ENCODE assay signal across 1 cellular context in the genomic region with DNA sequence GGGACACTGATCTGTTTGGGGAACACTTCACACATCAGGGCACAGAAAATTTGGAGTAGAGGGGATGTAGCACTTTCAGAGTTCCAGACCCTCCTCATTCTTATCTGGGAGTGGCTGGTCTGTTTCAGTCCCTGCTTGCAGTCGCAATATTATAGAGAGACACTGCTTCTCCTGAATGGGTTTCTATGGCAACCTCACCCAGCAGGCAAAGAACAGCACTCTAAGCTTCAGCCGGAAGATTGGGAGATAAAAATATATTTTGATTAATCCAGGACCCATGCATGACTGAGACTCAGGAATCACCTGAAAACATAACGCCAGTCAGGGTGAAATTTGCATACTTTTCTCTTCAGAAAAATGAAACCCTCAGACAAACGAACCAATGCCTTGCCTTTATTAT.
TF ChIP-seq lines count a peak whose summit lies in the region.

No MANE protein-coding gene starts in this region.

TF ChIP-seq in GM23338, 12 proteins besides CTCF, POLR2A, EP300 and RAD21 (continued from another document):
- TF ChIP-seq, protein P1, sequence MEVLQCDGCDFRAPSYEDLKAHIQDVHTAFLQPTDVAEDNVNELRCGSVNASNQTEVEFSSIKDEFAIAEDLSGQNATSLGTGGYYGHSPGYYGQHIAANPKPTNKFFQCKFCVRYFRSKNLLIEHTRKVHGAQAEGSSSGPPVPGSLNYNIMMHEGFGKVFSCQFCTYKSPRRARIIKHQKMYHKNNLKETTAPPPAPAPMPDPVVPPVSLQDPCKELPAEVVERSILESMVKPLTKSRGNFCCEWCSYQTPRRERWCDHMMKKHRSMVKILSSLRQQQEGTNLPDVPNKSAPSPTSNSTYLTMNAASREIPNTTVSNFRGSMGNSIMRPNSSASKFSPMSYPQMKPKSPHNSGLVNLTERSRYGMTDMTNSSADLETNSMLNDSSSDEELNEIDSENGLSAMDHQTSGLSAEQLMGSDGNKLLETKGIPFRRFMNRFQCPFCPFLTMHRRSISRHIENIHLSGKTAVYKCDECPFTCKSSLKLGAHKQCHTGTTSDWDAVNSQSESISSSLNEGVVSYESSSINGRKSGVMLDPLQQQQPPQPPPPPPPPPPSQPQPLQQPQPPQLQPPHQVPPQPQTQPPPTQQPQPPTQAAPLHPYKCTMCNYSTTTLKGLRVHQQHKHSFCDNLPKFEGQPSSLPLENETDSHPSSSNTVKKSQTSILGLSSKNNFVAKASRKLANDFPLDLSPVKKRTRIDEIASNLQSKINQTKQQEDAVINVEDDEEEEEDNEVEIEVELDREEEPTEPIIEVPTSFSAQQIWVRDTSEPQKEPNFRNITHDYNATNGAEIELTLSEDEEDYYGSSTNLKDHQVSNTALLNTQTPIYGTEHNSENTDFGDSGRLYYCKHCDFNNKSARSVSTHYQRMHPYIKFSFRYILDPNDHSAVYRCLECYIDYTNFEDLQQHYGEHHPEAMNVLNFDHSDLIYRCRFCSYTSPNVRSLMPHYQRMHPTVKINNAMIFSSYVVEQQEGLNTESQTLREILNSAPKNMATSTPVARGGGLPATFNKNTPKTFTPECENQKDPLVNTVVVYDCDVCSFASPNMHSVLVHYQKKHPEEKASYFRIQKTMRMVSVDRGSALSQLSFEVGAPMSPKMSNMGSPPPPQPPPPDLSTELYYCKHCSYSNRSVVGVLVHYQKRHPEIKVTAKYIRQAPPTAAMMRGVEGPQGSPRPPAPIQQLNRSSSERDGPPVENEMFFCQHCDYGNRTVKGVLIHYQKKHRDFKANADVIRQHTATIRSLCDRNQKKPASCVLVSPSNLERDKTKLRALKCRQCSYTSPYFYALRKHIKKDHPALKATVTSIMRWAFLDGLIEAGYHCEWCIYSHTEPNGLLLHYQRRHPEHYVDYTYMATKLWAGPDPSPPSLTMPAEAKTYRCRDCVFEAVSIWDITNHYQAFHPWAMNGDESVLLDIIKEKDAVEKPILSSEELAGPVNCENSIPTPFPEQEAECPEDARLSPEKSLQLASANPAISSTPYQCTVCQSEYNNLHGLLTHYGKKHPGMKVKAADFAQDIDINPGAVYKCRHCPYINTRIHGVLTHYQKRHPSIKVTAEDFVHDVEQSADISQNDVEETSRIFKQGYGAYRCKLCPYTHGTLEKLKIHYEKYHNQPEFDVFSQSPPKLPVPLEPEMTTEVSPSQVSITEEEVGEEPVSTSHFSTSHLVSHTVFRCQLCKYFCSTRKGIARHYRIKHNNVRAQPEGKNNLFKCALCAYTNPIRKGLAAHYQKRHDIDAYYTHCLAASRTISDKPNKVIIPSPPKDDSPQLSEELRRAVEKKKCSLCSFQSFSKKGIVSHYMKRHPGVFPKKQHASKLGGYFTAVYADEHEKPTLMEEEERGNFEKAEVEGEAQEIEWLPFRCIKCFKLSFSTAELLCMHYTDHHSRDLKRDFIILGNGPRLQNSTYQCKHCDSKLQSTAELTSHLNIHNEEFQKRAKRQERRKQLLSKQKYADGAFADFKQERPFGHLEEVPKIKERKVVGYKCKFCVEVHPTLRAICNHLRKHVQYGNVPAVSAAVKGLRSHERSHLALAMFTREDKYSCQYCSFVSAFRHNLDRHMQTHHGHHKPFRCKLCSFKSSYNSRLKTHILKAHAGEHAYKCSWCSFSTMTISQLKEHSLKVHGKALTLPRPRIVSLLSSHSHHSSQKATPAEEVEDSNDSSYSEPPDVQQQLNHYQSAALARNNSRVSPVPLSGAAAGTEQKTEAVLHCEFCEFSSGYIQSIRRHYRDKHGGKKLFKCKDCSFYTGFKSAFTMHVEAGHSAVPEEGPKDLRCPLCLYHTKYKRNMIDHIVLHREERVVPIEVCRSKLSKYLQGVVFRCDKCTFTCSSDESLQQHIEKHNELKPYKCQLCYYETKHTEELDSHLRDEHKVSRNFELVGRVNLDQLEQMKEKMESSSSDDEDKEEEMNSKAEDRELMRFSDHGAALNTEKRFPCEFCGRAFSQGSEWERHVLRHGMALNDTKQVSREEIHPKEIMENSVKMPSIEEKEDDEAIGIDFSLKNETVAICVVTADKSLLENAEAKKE (CRISPR knock-in tag; IDR thresholded peaks at IDR 0.05): no peak
